34 cellular contexts compared by ENCODE assay signal in the genomic region with DNA sequence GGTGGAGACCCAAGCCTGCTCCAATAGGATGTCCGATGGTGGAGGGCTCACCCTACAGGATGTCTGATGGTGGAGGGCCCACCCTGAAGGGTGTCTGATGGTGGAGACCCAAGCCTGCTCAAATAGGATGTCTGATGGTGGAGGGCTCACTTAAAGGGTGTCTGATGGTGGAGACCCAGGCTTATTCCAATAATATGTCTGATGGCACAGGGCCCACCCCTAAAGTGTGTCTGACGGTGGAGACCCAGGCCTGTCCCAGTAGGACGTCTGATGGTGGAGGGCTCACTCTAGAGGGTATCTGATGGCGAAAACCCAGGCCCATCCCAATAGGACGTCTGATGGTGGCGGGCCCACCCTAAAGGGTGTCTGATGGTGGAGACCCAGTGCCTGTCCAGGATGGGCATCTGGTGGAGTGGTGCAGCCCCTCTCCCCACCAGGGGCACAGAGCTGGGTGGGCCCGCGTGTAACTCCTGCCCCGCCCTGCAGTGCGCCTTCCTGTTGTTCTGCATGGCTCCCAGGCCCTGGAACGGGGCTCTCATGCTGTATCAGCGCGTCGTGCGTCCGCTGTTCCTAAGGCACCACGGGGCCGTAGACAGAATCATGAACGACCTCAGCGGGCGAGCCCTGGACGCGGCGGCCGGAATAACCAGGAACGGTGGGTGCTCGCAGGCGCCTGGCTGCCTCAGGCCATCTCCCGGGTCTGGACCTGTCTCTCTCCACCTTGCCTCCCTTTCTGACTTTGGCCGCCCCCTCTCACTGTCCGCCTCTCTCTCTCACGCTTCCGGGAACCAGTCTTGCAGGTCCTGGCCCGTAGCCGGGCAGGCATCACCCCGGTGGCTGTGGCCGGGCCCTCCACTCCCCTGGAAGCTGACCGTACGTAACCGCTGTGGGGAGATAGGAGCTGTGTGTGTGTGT. TPM values are rescaled to one million over a fixed set of nuclear protein-coding genes. Genes with fewer than 3 reads are reported as not detected.
DNase-seq lines count a peak whose midpoint lies in the region; ATAC-seq and TF ChIP-seq lines count a peak whose summit lies in the region.
"Had no signal": no experiment of that assay in that cellular context is flagged by ENCODE, and none has a peak within 500 bp of the region (broad histone marks: within the 10 kb centered on the region; RNA-seq: fewer than 3 reads in every experiment).

No MANE protein-coding gene starts in this region.

- no peak overlapping the region for H3K4me3 Mint-ChIP-seq in MCF 10A (ENCODE audit: unreplicated experiment)
- no peak overlapping the region for H3K4me3 Mint-ChIP-seq in CD8-positive, alpha-beta memory T cell
- H3K4me3 Mint-ChIP-seq: activated naive CD8-positive, alpha-beta T cell treated with anti-CD3 and anti-CD28 coated beads, Interleukin-2, amount 50 U/mL, for 24 hours; activated T-cell treated with anti-CD3 and anti-CD28 coated beads, Interleukin-2, amount 50 U/mL, for 4 hours; neural crest cell; stimulated activated naive CD8-positive, alpha-beta T cell treated with anti-CD3 and anti-CD28 coated beads, Interleukin-15, Interleukin-2, amounts not matched to agents 100 ng/mL and 50 ng/mL, for 24 hours; T-helper 1 cell treated with Interleukin-12 subunit alpha and Interleukin-12 subunit beta and Interleukin-4 antibody, amounts not matched to agents 30 μg/mL and 1 μg/mL, for 36 hours had no signal

- no peak for TF ChIP-seq POLR2A in breast epithelium (IDR thresholded peaks at IDR 0.05)

- H3K27ac ChIP-seq in breast epithelium (peak overlapping the region; percentile 48 to 55), upper lobe of right lung (no peak overlapping the region)
- H3K27ac ChIP-seq in CD8-positive, alpha-beta memory T cell (ENCODE audit: low read depth, low read length) = no peak overlapping the region
- H3K27ac ChIP-seq: thoracic aorta, vagina had no signal

- CTCF ChIA-PET in MCF 10A (lab: Yijun Ruan, JAX) = no interaction called here
- CTCF ChIA-PET in CD8-positive, alpha-beta memory T cell (lab: Charles Lee) = no interaction called here

- intact Hi-C loops in breast epithelium (cut with DNase I; ENCODE audit: low total_unique reads) = no loop called here
- intact Hi-C loops in MCF 10A (cut with micrococcal nuclease) = no loop called here
- intact Hi-C loops in left colon (cut with DNase I, micrococcal nuclease) = no loop called here
- intact Hi-C loops in upper lobe of right lung (cut with DNase I) = no loop called here

- peak; percentile 17 for ATAC-seq in left colon
- peak; percentile 49 for ATAC-seq in upper lobe of right lung
- ATAC-seq: activated naive CD8-positive, alpha-beta T cell treated with anti-CD3 and anti-CD28 coated beads, Interleukin-2, amount 50 U/mL, for 24 hours; activated T-cell treated with anti-CD3 and anti-CD28 coated beads, Interleukin-2, amount 50 U/mL, for 4 hours; left lobe of liver; right cardiac atrium; SK-N-SH treated with all-trans-retinoic acid at 6 μM for 48 hours had no signal

- H3K4me3 ChIP-seq in breast epithelium = peak overlapping the region in 2 of 3 donors; percentile 26 to 54
- no peak overlapping the region for H3K4me3 ChIP-seq in upper lobe of right lung
- H3K4me3 ChIP-seq in CD8-positive, alpha-beta memory T cell (ENCODE audit: low read length) = no peak overlapping the region
- H3K4me3 ChIP-seq: MG63, smooth muscle cell, thoracic aorta, vagina had no signal

- no peaks in the 10 kb centered on the region for H3K36me3 Mint-ChIP-seq in MCF 10A (ENCODE audit: insufficient read depth, unreplicated experiment)
- H3K36me3 Mint-ChIP-seq in CD8-positive, alpha-beta memory T cell = no peaks in the 10 kb centered on the region
- H3K36me3 Mint-ChIP-seq: CD4-positive, CD25-positive, alpha-beta regulatory T cell had no signal

- no peak overlapping the region for H3K27ac Mint-ChIP-seq in MCF 10A (ENCODE audit: low read depth, unreplicated experiment)
- no peak overlapping the region for H3K27ac Mint-ChIP-seq in CD8-positive, alpha-beta memory T cell
- H3K27ac Mint-ChIP-seq: activated naive CD8-positive, alpha-beta T cell treated with anti-CD3 and anti-CD28 coated beads, Interleukin-2, amount 50 U/mL, for 24 hours; CD4-positive, CD25-positive, alpha-beta regulatory T cell; stimulated activated naive CD8-positive, alpha-beta T cell treated with anti-CD3 and anti-CD28 coated beads, Interleukin-15, Interleukin-2, amounts not matched to agents 100 ng/mL and 50 ng/mL, for 24 hours; T-helper 1 cell treated with Interleukin-12 subunit alpha and Interleukin-12 subunit beta and Interleukin-4 antibody, amounts not matched to agents 30 μg/mL and 1 μg/mL, for 36 hours had no signal

- TF ChIP-seq CTCF in breast epithelium (IDR thresholded peaks at IDR 0.05) (no peak), MCF 10A (IDR thresholded peaks at IDR 0.05; ENCODE audit: unreplicated experiment) (no peak), upper lobe of right lung (IDR thresholded peaks at IDR 0.05) (no peak)

- H3K27me3 ChIP-seq in breast epithelium (peaks cover 0 to 2% of the 10 kb centered on the region in 2 donors), upper lobe of right lung (peaks cover 14% of the 10 kb centered on the region)
- no peaks in the 10 kb centered on the region for H3K27me3 ChIP-seq in CD8-positive, alpha-beta memory T cell (ENCODE audit: insufficient read depth, low read length, poor library complexity, severe bottlenecking)
- H3K27me3 ChIP-seq: MG63, vagina had no signal

- H3K27me3 Mint-ChIP-seq in MCF 10A (ENCODE audit: insufficient read depth, unreplicated experiment) = no peaks in the 10 kb centered on the region
- peaks cover 1 to 6% of the 10 kb centered on the region in 2 donors for H3K27me3 Mint-ChIP-seq in CD8-positive, alpha-beta memory T cell
- H3K27me3 Mint-ChIP-seq: CD4-positive, CD25-positive, alpha-beta regulatory T cell had no signal

- POLR2A ChIA-PET in MCF 10A (lab: Yijun Ruan, JAX) = no interaction called here
- POLR2A ChIA-PET in CD8-positive, alpha-beta memory T cell (lab: Charles Lee) = no interaction called here

- DNase-seq in breast epithelium (ENCODE audit: low spot score in 2 of 2) (peak in 1 of 2 donors; percentile 66), MCF 10A (ENCODE audit: unreplicated experiment) (no peak), left colon (no peak), upper lobe of right lung (no peak), NCI-H2081 (lab: John Stamatoyannopoulos, UW) (no peak)
- no peak for DNase-seq in CD8-positive, alpha-beta memory T cell
- DNase-seq: activated CD4-positive, alpha-beta T cell treated with anti-CD3 and anti-CD28 coated beads, Interleukin-2, amount 50 U/mL, for 1 hour; activated CD4-positive, CD25-positive, alpha-beta regulatory T cell; activated naive CD8-positive, alpha-beta T cell treated with anti-CD3 and anti-CD28 coated beads, Interleukin-2, amount 50 U/mL, for 24 hours; activated T-cell treated with anti-CD3 and anti-CD28 coated beads, Interleukin-2, amount 50 U/mL, for 4 hours; CD4-positive, CD25-positive, alpha-beta regulatory T cell; central memory CD4-positive, alpha-beta T cell; cortex of kidney; effector memory CD4-positive, alpha-beta T cell; KG1; MG63; NCI-H1105; NCI-H1930; NCI-H2227 treated with DMSO at 0.1 percent for 48 hours; NCI-H526; right cardiac atrium; Right ventricle myocardium superior; stimulated activated CD4-positive, alpha-beta T cell treated with anti-CD3 and anti-CD28 coated beads, Interleukin-1b, Interleukin-23, amount 100 ng/mL, for 48 hours had no signal

- H3K9me3 Mint-ChIP-seq in MCF 10A (ENCODE audit: unreplicated experiment) = no peaks in the 10 kb centered on the region
- H3K9me3 Mint-ChIP-seq in CD8-positive, alpha-beta memory T cell = no peaks in the 10 kb centered on the region
- H3K9me3 Mint-ChIP-seq: activated naive CD8-positive, alpha-beta T cell treated with anti-CD3 and anti-CD28 coated beads, Interleukin-2, amount 50 U/mL, for 24 hours; activated T-cell treated with anti-CD3 and anti-CD28 coated beads, Interleukin-2, amount 50 U/mL, for 4 hours; CD4-positive, CD25-positive, alpha-beta regulatory T cell; neural crest cell; stimulated activated naive CD8-positive, alpha-beta T cell treated with anti-CD3 and anti-CD28 coated beads, Interleukin-15, Interleukin-2, amounts not matched to agents 100 ng/mL and 50 ng/mL, for 24 hours; T-helper 1 cell treated with Interleukin-12 subunit alpha and Interleukin-12 subunit beta and Interleukin-4 antibody, amounts not matched to agents 30 μg/mL and 1 μg/mL, for 36 hours had no signal

- peaks cover 7% of the 10 kb centered on the region for H3K4me1 Mint-ChIP-seq in MCF 10A (ENCODE audit: insufficient read depth, unreplicated experiment)
- H3K4me1 Mint-ChIP-seq in CD8-positive, alpha-beta memory T cell = peaks cover 3 to 6% (median 4%) of the 10 kb centered on the region in 3 donors

- no TSS peak for BruUV-seq in MCF 10A (replicated peaks; lab: Mats Ljungman, UMichigan)

- H3K36me3 ChIP-seq in breast epithelium = no peaks in the 10 kb centered on the region
- H3K36me3 ChIP-seq in upper lobe of right lung = no peaks in the 10 kb centered on the region
- no peaks in the 10 kb centered on the region for H3K36me3 ChIP-seq in CD8-positive, alpha-beta memory T cell (ENCODE audit: insufficient read depth, low read length)
- H3K36me3 ChIP-seq: MG63, thoracic aorta, vagina had no signal

- H3K4me1 ChIP-seq in breast epithelium (peaks cover 0 to 7% of the 10 kb centered on the region in 2 donors), upper lobe of right lung (peaks cover 5% of the 10 kb centered on the region)
- no peaks in the 10 kb centered on the region for H3K4me1 ChIP-seq in CD8-positive, alpha-beta memory T cell (ENCODE audit: insufficient read depth, low read length)

- H3K9me3 ChIP-seq in breast epithelium (no peaks in the 10 kb centered on the region), upper lobe of right lung (no peaks in the 10 kb centered on the region)
- no peaks in the 10 kb centered on the region for H3K9me3 ChIP-seq in CD8-positive, alpha-beta memory T cell (ENCODE audit: low read length)
- H3K9me3 ChIP-seq: MG63, thoracic aorta, vagina had no signal

RNA-seq across cellular contexts. Expression of a gene that starts 5.1 kb away (rescaled TPM):
- total RNA-seq in breast epithelium (10 to 100 TPM in 2 of 3 donors, 1 to 10 TPM in 1; 4.3 to 17.4 (median 11.0) TPM), MCF 10A (2022) (3.8 TPM in 2 replicates), left colon (1 to 10 TPM; 3.5 to 4.1 TPM), upper lobe of right lung (1.2 TPM)
- 1 to 10 TPM; 1.8 to 2.0 TPM for total RNA-seq in CD8-positive, alpha-beta memory T cell
- polyA plus RNA-seq in CD8-positive, alpha-beta memory T cell = 4.5 TPM

RNA-seq across cellular contexts. Expression of a gene that starts 5.9 kb away (rescaled TPM):
- total RNA-seq in breast epithelium (1 to 10 TPM; 2.2 to 10.0 (median 5.9) TPM), MCF 10A (2022) (3.4 and 3.7 TPM in 2 replicates), left colon (1 to 10 TPM; 3.2 to 4.6 TPM), upper lobe of right lung (4.3 TPM)
- total RNA-seq in CD8-positive, alpha-beta memory T cell = 1 to 10 TPM; 1.0 to 1.3 TPM
- 1.0 TPM for polyA plus RNA-seq in CD8-positive, alpha-beta memory T cell

RNA-seq across cellular contexts. Expression of a gene that starts 16.8 kb away (rescaled TPM):
- total RNA-seq in breast epithelium (1 to 10 TPM; 1.3 to 3.5 (median 2.1) TPM), MCF 10A (2022) (11.1 and 13.7 TPM in 2 replicates), left colon (1 to 10 TPM; 2.0 to 5.4 TPM), upper lobe of right lung (4.8 TPM)
- 1 to 10 TPM; 2.3 to 2.7 TPM for total RNA-seq in CD8-positive, alpha-beta memory T cell
- polyA plus RNA-seq in CD8-positive, alpha-beta memory T cell = 1.0 TPM
- total RNA-seq: neural crest cell had no signal

RNA-seq across cellular contexts. Expression of a gene that starts 17.0 kb away (rescaled TPM):
- 10 to 100 TPM; 27.7 to 32.8 (median 28.7) TPM for total RNA-seq in breast epithelium
- 36.3 and 40.5 TPM in 2 replicates for total RNA-seq in MCF 10A (2022)
- total RNA-seq in left colon = 10 to 100 TPM; 34.2 to 35.7 TPM
- total RNA-seq in upper lobe of right lung = 26.3 TPM
- 10 to 100 TPM; 36.9 to 41.4 TPM for total RNA-seq in CD8-positive, alpha-beta memory T cell
- polyA plus RNA-seq in CD8-positive, alpha-beta memory T cell = 56.7 TPM

RNA-seq across cellular contexts. Expression of a gene that starts 27.8 kb away (rescaled TPM):
- under 1 TPM in 2 of 3 donors, not detected in 1; 0.44 to 0.98 TPM for total RNA-seq in breast epithelium
- total RNA-seq in MCF 10A (2022) = 0.21 and 0.22 TPM in 2 replicates
- total RNA-seq in left colon = not detected
- total RNA-seq in upper lobe of right lung = not detected
- not detected for total RNA-seq in CD8-positive, alpha-beta memory T cell
- polyA plus RNA-seq in CD8-positive, alpha-beta memory T cell = not detected
- total RNA-seq: A172; activated T-cell treated with anti-CD3 and anti-CD28 coated beads, Interleukin-2, amount 50 U/mL, for 4 hours; CD4-positive, CD25-positive, alpha-beta regulatory T cell; epithelial cell of proximal tubule; left lobe of liver; mesenteric fat pad; neural crest cell; right cardiac atrium; Right ventricle myocardium superior; smooth muscle cell; thoracic aorta had no signal
- polyA plus RNA-seq: CD4-positive, CD25-positive, alpha-beta regulatory T cell; smooth muscle cell had no signal

Comparison
In these comparisons a context has a peak if more than half of its experiments do, and no peak if none do; other contexts are left out.
1. H3K27ac ChIP-seq: peak in breast epithelium (2 of 2); none in upper lobe of right lung (single experiment) and CD8-positive, alpha-beta memory T cell (single experiment).
2. H3K4me3 ChIP-seq: peak in breast epithelium (2 of 3); none in upper lobe of right lung (single experiment) and CD8-positive, alpha-beta memory T cell (single experiment).